ENCODE assay signal across 1 cellular context in the genomic region with DNA sequence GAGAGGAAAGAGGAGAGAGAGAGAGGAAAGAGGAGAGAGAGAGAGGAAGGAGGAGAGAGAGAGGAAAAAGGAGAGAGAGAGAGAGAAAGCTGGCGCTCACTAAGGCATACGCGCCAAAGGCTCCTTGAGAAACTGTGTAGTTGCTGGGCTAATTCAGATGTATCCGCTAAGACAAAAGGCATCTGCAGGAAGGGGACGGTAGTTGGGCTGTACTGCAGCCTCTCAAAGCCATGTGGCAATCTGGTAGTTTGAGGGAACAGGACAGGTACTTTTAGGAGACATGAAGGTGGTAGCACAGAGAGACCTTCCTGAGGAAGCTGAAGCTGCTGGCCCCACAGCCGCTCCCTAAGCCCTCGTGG.
TF ChIP-seq lines count a peak whose summit lies in the region.

No MANE protein-coding gene starts in this region.

TF ChIP-seq in WTC11, 78 proteins besides CTCF, POLR2A, EP300 and RAD21 (continued from another document):
- TF ChIP-seq, protein P1, sequence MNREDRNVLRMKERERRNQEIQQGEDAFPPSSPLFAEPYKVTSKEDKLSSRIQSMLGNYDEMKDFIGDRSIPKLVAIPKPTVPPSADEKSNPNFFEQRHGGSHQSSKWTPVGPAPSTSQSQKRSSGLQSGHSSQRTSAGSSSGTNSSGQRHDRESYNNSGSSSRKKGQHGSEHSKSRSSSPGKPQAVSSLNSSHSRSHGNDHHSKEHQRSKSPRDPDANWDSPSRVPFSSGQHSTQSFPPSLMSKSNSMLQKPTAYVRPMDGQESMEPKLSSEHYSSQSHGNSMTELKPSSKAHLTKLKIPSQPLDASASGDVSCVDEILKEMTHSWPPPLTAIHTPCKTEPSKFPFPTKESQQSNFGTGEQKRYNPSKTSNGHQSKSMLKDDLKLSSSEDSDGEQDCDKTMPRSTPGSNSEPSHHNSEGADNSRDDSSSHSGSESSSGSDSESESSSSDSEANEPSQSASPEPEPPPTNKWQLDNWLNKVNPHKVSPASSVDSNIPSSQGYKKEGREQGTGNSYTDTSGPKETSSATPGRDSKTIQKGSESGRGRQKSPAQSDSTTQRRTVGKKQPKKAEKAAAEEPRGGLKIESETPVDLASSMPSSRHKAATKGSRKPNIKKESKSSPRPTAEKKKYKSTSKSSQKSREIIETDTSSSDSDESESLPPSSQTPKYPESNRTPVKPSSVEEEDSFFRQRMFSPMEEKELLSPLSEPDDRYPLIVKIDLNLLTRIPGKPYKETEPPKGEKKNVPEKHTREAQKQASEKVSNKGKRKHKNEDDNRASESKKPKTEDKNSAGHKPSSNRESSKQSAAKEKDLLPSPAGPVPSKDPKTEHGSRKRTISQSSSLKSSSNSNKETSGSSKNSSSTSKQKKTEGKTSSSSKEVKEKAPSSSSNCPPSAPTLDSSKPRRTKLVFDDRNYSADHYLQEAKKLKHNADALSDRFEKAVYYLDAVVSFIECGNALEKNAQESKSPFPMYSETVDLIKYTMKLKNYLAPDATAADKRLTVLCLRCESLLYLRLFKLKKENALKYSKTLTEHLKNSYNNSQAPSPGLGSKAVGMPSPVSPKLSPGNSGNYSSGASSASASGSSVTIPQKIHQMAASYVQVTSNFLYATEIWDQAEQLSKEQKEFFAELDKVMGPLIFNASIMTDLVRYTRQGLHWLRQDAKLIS (CRISPR knock-in tag; IDR thresholded peaks at IDR 0.05; ENCODE audit: borderline replicate concordance), result no peak
